In the genomic region with DNA sequence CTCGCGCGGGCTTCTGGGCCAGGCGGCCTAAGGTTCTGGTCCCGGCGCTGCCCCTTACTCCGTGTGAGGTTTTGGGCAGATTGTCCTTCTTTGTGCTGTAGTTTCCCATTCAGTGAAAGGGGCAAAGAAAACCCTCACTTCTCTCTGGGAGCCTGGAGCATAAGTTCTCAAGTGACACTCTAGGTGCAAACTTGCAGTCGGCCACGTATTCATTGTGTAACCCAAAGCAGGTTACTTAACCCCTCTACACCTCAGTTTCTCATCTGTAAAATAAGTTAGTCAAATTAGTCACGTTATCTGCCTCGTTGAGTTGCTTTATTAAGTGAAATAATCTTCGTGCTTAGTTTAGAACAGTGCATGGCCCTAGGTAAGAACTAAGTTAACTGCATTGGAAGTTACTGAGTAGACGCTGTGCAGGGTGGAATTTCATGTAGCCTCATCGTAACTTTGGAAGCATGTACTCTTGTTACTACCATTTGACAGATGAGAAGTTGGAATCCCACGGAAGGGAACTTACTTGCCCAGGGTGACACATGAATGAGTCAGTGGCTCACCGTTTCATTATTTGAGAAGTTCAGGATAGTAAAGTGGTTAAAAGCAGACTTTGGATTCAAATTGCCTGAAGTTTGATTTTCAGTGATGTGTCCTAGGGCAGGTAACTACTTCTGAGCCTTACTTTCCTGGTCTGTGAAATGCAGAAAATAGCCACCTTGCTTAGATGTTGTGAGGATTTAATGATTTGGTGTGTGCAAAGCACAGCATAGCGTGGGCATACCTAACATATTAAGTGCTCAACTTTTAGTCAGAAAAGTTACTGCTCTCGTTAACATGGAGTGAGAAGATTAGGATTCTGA, we compare ENCODE assay signal across 8 cellular contexts.
DNase-seq lines count a peak whose midpoint lies in the region; ATAC-seq and TF ChIP-seq lines count a peak whose summit lies in the region.

No MANE protein-coding gene starts in this region.

- H3K36me3 ChIP-seq in OCI-LY3 (replicated peaks; ENCODE audit: low read depth, low read length) (peaks cover 31% of the 10 kb centered on the region), mucosa of rectum (ENCODE audit: control insufficient read depth in 2 of 2, insufficient read depth in 2 of 2, low read length in 2 of 2) (peaks cover 10 to 11% of the 10 kb centered on the region in 2 donors)

- peaks cover 31% of the 10 kb centered on the region for H3K4me1 Mint-ChIP-seq in T-helper 1 cell treated with Interleukin-12 subunit alpha and Interleukin-12 subunit beta and Interleukin-4 antibody, amounts not matched to agents 30 μg/mL and 1 μg/mL, for 36 hours (ENCODE audit: low read depth)

- peaks cover 3% of the 10 kb centered on the region for H3K27me3 Mint-ChIP-seq in T-helper 1 cell treated with Interleukin-12 subunit alpha and Interleukin-12 subunit beta and Interleukin-4 antibody, amounts not matched to agents 30 μg/mL and 1 μg/mL, for 36 hours (ENCODE audit: low read depth)

- DNase-seq in T-helper 1 cell = no peak
- DNase-seq in COLO829 (ENCODE audit: low spot score) = no peak
- no peak for DNase-seq in COR-L47 (lab: John Stamatoyannopoulos, UW)

- H3K9me3 ChIP-seq in OCI-LY3 (ENCODE audit: insufficient read depth, low read length) (no peaks in the 10 kb centered on the region), mucosa of rectum (ENCODE audit: control insufficient read depth in 2 of 2, low read length in 2 of 2) (no peaks in the 10 kb centered on the region)

- H3K4me1 ChIP-seq in OCI-LY3 (ENCODE audit: low read length) (peaks cover 15% of the 10 kb centered on the region), mucosa of rectum (ENCODE audit: control insufficient read depth in 2 of 2, insufficient read depth in 2 of 2, low read length in 2 of 2) (peaks cover 13 to 15% of the 10 kb centered on the region in 2 donors)

- no peaks in the 10 kb centered on the region for H3K27me3 ChIP-seq in OCI-LY3 (ENCODE audit: low read depth, low read length)
- H3K27me3 ChIP-seq in mucosa of rectum (ENCODE audit: control insufficient read depth in 2 of 2, insufficient read depth in 2 of 2, low read length in 2 of 2) = no peaks in the 10 kb centered on the region

- no peaks in the 10 kb centered on the region for H3K9me3 Mint-ChIP-seq in T-helper 1 cell treated with Interleukin-12 subunit alpha and Interleukin-12 subunit beta and Interleukin-4 antibody, amounts not matched to agents 30 μg/mL and 1 μg/mL, for 36 hours

- peak overlapping the region; percentile 54; the same call in 1 of the 2 replicates for H2AFZ ChIP-seq in OCI-LY3 (ENCODE audit: low read depth, low read length)

- H3K79me2 ChIP-seq in OCI-LY3 (ENCODE audit: low read length) = peaks cover 72% of the 10 kb centered on the region

- H3K27ac Mint-ChIP-seq in T-helper 1 cell treated with Interleukin-12 subunit alpha and Interleukin-12 subunit beta and Interleukin-4 antibody, amounts not matched to agents 30 μg/mL and 1 μg/mL, for 36 hours = peak overlapping the region; percentile 97

- no peak for ATAC-seq in HG02840 (IDR thresholded peaks at IDR 0.05; ENCODE audit: low FRiP score, unreplicated experiment)

- H4K20me1 ChIP-seq in OCI-LY3 (ENCODE audit: insufficient read depth, low read length) = peaks cover 29% of the 10 kb centered on the region

- H3K4me2 ChIP-seq in OCI-LY3 (ENCODE audit: low read length) = peak overlapping the region; percentile 90

- H3K4me3 ChIP-seq in OCI-LY3 (ENCODE audit: low read length) = peak overlapping the region; percentile 79
- H3K4me3 ChIP-seq in mucosa of rectum (ENCODE audit: low read length in 2 of 2) = peak overlapping the region; percentile 95 to 97

- H3K36me3 Mint-ChIP-seq in T-helper 1 cell treated with Interleukin-12 subunit alpha and Interleukin-12 subunit beta and Interleukin-4 antibody, amounts not matched to agents 30 μg/mL and 1 μg/mL, for 36 hours (ENCODE audit: low read depth) = peaks cover 23% of the 10 kb centered on the region

- H3K9ac ChIP-seq in OCI-LY3 (ENCODE audit: low read length) (peak overlapping the region; percentile 88), mucosa of rectum (ENCODE audit: low read depth in 1 of 2, low read length in 2 of 2) (peak overlapping the region; percentile 89 to 97)

- TF ChIP-seq CTCF in OCI-LY3 (IDR thresholded peaks at IDR 0.05; ENCODE audit: low read depth, low read length) = no peak

- H3K27ac ChIP-seq in OCI-LY3 (ENCODE audit: low read length) (peak overlapping the region; percentile 77), cingulate gyrus (ENCODE audit: low read depth, low read length) (peak overlapping the region; percentile 96), mucosa of rectum (ENCODE audit: low read depth in 2 of 2, low read length in 2 of 2) (peak overlapping the region; percentile 93 to 96)

- H3K4me3 Mint-ChIP-seq in T-helper 1 cell treated with Interleukin-12 subunit alpha and Interleukin-12 subunit beta and Interleukin-4 antibody, amounts not matched to agents 30 μg/mL and 1 μg/mL, for 36 hours = peak overlapping the region; percentile 97
